ENCODE assay signal across 19 cellular contexts in the genomic region with DNA sequence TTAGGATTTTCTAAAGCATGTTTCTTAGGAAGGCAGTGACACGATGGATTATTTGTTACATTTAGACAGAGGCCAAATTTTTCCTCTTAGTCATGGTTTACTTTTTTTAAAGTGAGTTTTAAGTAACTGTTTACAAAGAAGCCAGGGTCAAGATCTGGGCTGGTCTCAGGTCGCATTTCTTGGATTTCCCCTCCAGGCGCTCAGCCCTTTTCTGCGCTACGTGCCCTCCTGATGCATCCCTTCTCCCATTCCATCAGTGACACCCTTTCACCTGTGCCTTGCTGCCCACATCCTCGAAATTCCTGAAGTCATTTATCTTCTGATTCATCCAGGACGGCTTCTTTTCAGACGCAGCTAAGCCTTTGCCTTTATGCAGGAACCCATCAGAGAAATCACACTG.
A peak's percentile ranks its signal among the peaks of the same experiment; 100 is the strongest.
DNase-seq lines count a peak whose midpoint lies in the region; ATAC-seq lines count a peak whose summit lies in the region.
"Had no signal": no experiment of that assay in that cellular context is flagged by ENCODE, and none has a peak within 500 bp of the region (broad histone marks: within the 10 kb centered on the region; RNA-seq: fewer than 3 reads in every experiment).

No MANE protein-coding gene starts in this region.

- no peak for ATAC-seq in HG02938 (IDR thresholded peaks at IDR 0.05; ENCODE audit: unreplicated experiment)
- ATAC-seq: A549; CD8-positive, alpha-beta T cell; GM12878 had no signal

- H3K27ac Mint-ChIP-seq in activated CD4-positive, alpha-beta T cell treated with anti-CD3 and anti-CD28 coated beads, Interleukin-2, amount 10 ng/mL, durations not matched to agents 24 days and 14 days = no peak overlapping the region
- H3K27ac Mint-ChIP-seq: B cell; CD4-positive, alpha-beta T cell; CD8-positive, alpha-beta T cell had no signal

- no peaks in the 10 kb centered on the region for H3K36me3 Mint-ChIP-seq in activated CD4-positive, alpha-beta T cell treated with anti-CD3 and anti-CD28 coated beads, Interleukin-2, amount 10 ng/mL, durations not matched to agents 24 days and 14 days (ENCODE audit: low read depth)
- H3K36me3 Mint-ChIP-seq: CD8-positive, alpha-beta T cell had no signal

- H3K4me3 Mint-ChIP-seq in activated CD4-positive, alpha-beta T cell treated with anti-CD3 and anti-CD28 coated beads, Interleukin-2, amount 10 ng/mL, durations not matched to agents 24 days and 14 days = no peak overlapping the region
- H3K4me3 Mint-ChIP-seq: B cell; CD4-positive, alpha-beta T cell; CD8-positive, alpha-beta T cell had no signal

- H3K9me3 Mint-ChIP-seq in activated CD4-positive, alpha-beta T cell treated with anti-CD3 and anti-CD28 coated beads, Interleukin-2, amount 10 ng/mL, durations not matched to agents 24 days and 14 days = peaks cover 10% of the 10 kb centered on the region

- H3K27me3 Mint-ChIP-seq in activated CD4-positive, alpha-beta T cell treated with anti-CD3 and anti-CD28 coated beads, Interleukin-2, amount 10 ng/mL, durations not matched to agents 24 days and 14 days = no peaks in the 10 kb centered on the region
- H3K27me3 Mint-ChIP-seq: B cell; CD4-positive, alpha-beta T cell had no signal

- intact Hi-C loops in activated CD4-positive, alpha-beta T cell treated with anti-CD3 and anti-CD28 coated beads, Interleukin-2, amount 10 ng/mL, durations not matched to agents 24 days and 14 days (cut with micrococcal nuclease) = no loop called here

- no peaks in the 10 kb centered on the region for H3K4me1 Mint-ChIP-seq in activated CD4-positive, alpha-beta T cell treated with anti-CD3 and anti-CD28 coated beads, Interleukin-2, amount 10 ng/mL, durations not matched to agents 24 days and 14 days
- H3K4me1 Mint-ChIP-seq: B cell had no signal

- DNase-seq in activated CD4-positive, alpha-beta T cell treated with anti-CD3 and anti-CD28 coated beads, Interleukin-2, amount 10 ng/mL, durations not matched to agents 24 days and 14 days = peak; percentile 20
- no peak for DNase-seq in activated CD4-positive, alpha-beta T cell treated with anti-CD3 and anti-CD28 coated beads, Interleukin-2, amount 50 U/mL, for 4 hours
- DNase-seq in left kidney (ENCODE audit: low read depth, low spot score) (peak; percentile 13), mesenteric fat pad (ENCODE audit: low spot score) (no peak)
- DNase-seq: AML-193; Caco-2; CD4-positive, alpha-beta T cell; CD8-positive, alpha-beta T cell; DMS 273 treated with DMSO at 0.1 percent for 48 hours; DMS153; DMS53; DMS79; DND-41; EL; GDM1 had no signal

Comparison
In these comparisons a context has a peak if more than half of its experiments do, and no peak if none do; other contexts are left out.
1. DNase-seq: peak in activated CD4-positive, alpha-beta T cell treated with anti-CD3 and anti-CD28 coated beads, Interleukin-2, amount 10 ng/mL, durations not matched to agents 24 days and 14 days (single experiment) and left kidney (single experiment); none in activated CD4-positive, alpha-beta T cell treated with anti-CD3 and anti-CD28 coated beads, Interleukin-2, amount 50 U/mL, for 4 hours (0 of 2) and mesenteric fat pad (single experiment).